ENCODE assay signal across 10 cellular contexts in genomic region chr7:26100940-26101339, GRCh38. TPM values are rescaled to one million over a fixed set of nuclear protein-coding genes. Genes with fewer than 3 reads are reported as not detected.
DNase-seq lines count a peak whose midpoint lies in the region; ATAC-seq, FAIRE-seq and TF ChIP-seq lines count a peak whose summit lies in the region.
"Had no signal": no experiment of that assay in that cellular context is flagged by ENCODE, and none has a peak within 500 bp of the region (broad histone marks: within the 10 kb centered on the region; RNA-seq: fewer than 3 reads in every experiment).

No MANE protein-coding gene starts in this region.

- H3K27me3 Mint-ChIP-seq in HFFc6 (ENCODE audit: insufficient read depth): peaks cover 22% of the 10 kb centered on the region
- no peaks in the 10 kb centered on the region for H3K27me3 Mint-ChIP-seq in activated T-helper 1 cell treated with anti-CD3 and anti-CD28 coated beads, Interleukin-12 subunit alpha, Interleukin-12 subunit beta, Interleukin-2, Interleukin-4 antibody, amounts not matched to agents 30 ng/mL and 10 ng/mL and 1 ng/mL, durations not matched to agents 14 hours and 24 hours and 36 hours (ENCODE audit: insufficient read depth)

- H3K36me3 Mint-ChIP-seq in HFFc6 (ENCODE audit: low read depth): no peaks in the 10 kb centered on the region
- H3K36me3 Mint-ChIP-seq in activated T-helper 1 cell treated with anti-CD3 and anti-CD28 coated beads, Interleukin-12 subunit alpha, Interleukin-12 subunit beta, Interleukin-2, Interleukin-4 antibody, amounts not matched to agents 30 ng/mL and 10 ng/mL and 1 ng/mL, durations not matched to agents 14 hours and 24 hours and 36 hours (ENCODE audit: low read depth): peaks cover 5% of the 10 kb centered on the region

- H3K9me3 ChIP-seq in lower lobe of right lung: no peaks in the 10 kb centered on the region
- H3K9me3 ChIP-seq in kidney (ENCODE audit: control insufficient read depth in 1 of 2, low read length in 2 of 2): no peaks in the 10 kb centered on the region

- H3K4me1 ChIP-seq in lower lobe of right lung: no peaks in the 10 kb centered on the region
- H3K4me1 ChIP-seq in kidney (ENCODE audit: control insufficient read depth in 1 of 2, insufficient read depth in 1 of 2, low read depth in 1 of 2, low read length in 2 of 2): peaks cover 7 to 8% of the 10 kb centered on the region in 2 donors

- H3K9ac ChIP-seq in kidney (ENCODE audit: low read length in 2 of 2): peak overlapping the region in 1 of 2 donors; percentile 37

- H3K27me3 ChIP-seq in lower lobe of right lung (ENCODE audit: low read depth): no peaks in the 10 kb centered on the region

- ATAC-seq in lower lobe of right lung: peak in 1 of 2 donors; percentile 50
- ATAC-seq in GM18517 (IDR thresholded peaks at IDR 0.05; ENCODE audit: unreplicated experiment): no peak
- ATAC-seq: effector memory CD8-positive, alpha-beta T cell had no signal

- peak; percentile 85 for DNase-seq in CD1c-positive myeloid dendritic cell (ENCODE audit: extremely low spot score)
- DNase-seq in HFFc6: no peak
- no peak for DNase-seq in activated T-helper 1 cell treated with anti-CD3 and anti-CD28 coated beads, Interleukin-12 subunit alpha, Interleukin-12 subunit beta, Interleukin-2, Interleukin-4 antibody, amounts not matched to agents 30 ng/mL and 10 ng/mL and 1 ng/mL, durations not matched to agents 14 hours and 24 hours and 36 hours (ENCODE audit: low spot score)
- DNase-seq in lower lobe of right lung: no peak
- no peak for DNase-seq in kidney
- no peak for DNase-seq in NCI-H345 (lab: John Stamatoyannopoulos, UW)
- no peak for DNase-seq in superior temporal gyrus (ENCODE audit: extremely low spot score)
- DNase-seq: effector memory CD8-positive, alpha-beta T cell; NCI-H187 had no signal

- H3K36me3 ChIP-seq in lower lobe of right lung (no peaks in the 10 kb centered on the region), kidney (ENCODE audit: control insufficient read depth in 1 of 2, insufficient read depth in 2 of 2, low read length in 2 of 2) (no peaks in the 10 kb centered on the region)

- H3K4me3 Mint-ChIP-seq in HFFc6: peak overlapping the region; percentile 73; the same call in 1 of the 2 replicates
- H3K4me3 Mint-ChIP-seq in activated T-helper 1 cell treated with anti-CD3 and anti-CD28 coated beads, Interleukin-12 subunit alpha, Interleukin-12 subunit beta, Interleukin-2, Interleukin-4 antibody, amounts not matched to agents 30 ng/mL and 10 ng/mL and 1 ng/mL, durations not matched to agents 14 hours and 24 hours and 36 hours: peak overlapping the region; percentile 72

- no peak for FAIRE-seq in kidney (lab: Jason Lieb, UNC)

- H3K27ac ChIP-seq in lower lobe of right lung (peak overlapping the region; percentile 71), kidney (ENCODE audit: low read depth in 2 of 2, low read length in 2 of 2) (peak overlapping the region in 1 of 2 donors; percentile 6)

- peaks cover 17% of the 10 kb centered on the region for H3K4me1 Mint-ChIP-seq in HFFc6 (ENCODE audit: low read depth)
- peaks cover 42% of the 10 kb centered on the region for H3K4me1 Mint-ChIP-seq in activated T-helper 1 cell treated with anti-CD3 and anti-CD28 coated beads, Interleukin-12 subunit alpha, Interleukin-12 subunit beta, Interleukin-2, Interleukin-4 antibody, amounts not matched to agents 30 ng/mL and 10 ng/mL and 1 ng/mL, durations not matched to agents 14 hours and 24 hours and 36 hours (ENCODE audit: low read depth)

- H3K4me3 ChIP-seq in lower lobe of right lung: no peak overlapping the region
- H3K4me3 ChIP-seq in kidney (ENCODE audit: low read length in 2 of 2): peak overlapping the region in 1 of 2 donors; percentile 51

- intact Hi-C loops in activated T-helper 1 cell treated with anti-CD3 and anti-CD28 coated beads, Interleukin-12 subunit alpha, Interleukin-12 subunit beta, Interleukin-2, Interleukin-4 antibody, amounts not matched to agents 30 ng/mL and 10 ng/mL and 1 ng/mL, durations not matched to agents 14 hours and 24 hours and 36 hours (cut with micrococcal nuclease): no loop called here
- intact Hi-C loops in lower lobe of right lung (cut with DNase I) (no loop called here), kidney (cut with DNase I) (no loop called here)

- H3K9me3 Mint-ChIP-seq in HFFc6: no peaks in the 10 kb centered on the region
- no peaks in the 10 kb centered on the region for H3K9me3 Mint-ChIP-seq in activated T-helper 1 cell treated with anti-CD3 and anti-CD28 coated beads, Interleukin-12 subunit alpha, Interleukin-12 subunit beta, Interleukin-2, Interleukin-4 antibody, amounts not matched to agents 30 ng/mL and 10 ng/mL and 1 ng/mL, durations not matched to agents 14 hours and 24 hours and 36 hours
- H3K9me3 Mint-ChIP-seq: effector memory CD8-positive, alpha-beta T cell had no signal

- TF ChIP-seq CTCF in HFFc6 (IDR thresholded peaks at IDR 0.05) (no peak), lower lobe of right lung (IDR thresholded peaks at IDR 0.05) (no peak), kidney (IDR thresholded peaks at IDR 0.05; ENCODE audit: borderline replicate concordance, extremely low read depth, insufficient read depth) (no peak)

- no peak overlapping the region for H3K27ac Mint-ChIP-seq in HFFc6
- H3K27ac Mint-ChIP-seq in activated T-helper 1 cell treated with anti-CD3 and anti-CD28 coated beads, Interleukin-12 subunit alpha, Interleukin-12 subunit beta, Interleukin-2, Interleukin-4 antibody, amounts not matched to agents 30 ng/mL and 10 ng/mL and 1 ng/mL, durations not matched to agents 14 hours and 24 hours and 36 hours: peak overlapping the region; percentile 77
- H3K27ac Mint-ChIP-seq: effector memory CD8-positive, alpha-beta T cell had no signal

RNA-seq across cellular contexts. Expression of gene NFE2L3, which starts 51.1 kb away (rescaled TPM):
- 1 to 10 TPM; 2.3 to 6.5 (median 2.7) TPM for total RNA-seq in HFFc6 (2021; fragmentation: NEBNext Ultra II Directional; extraction: Animal tissue kit (Norgen Biotek cat#: 25700))
- 80.1 TPM in 2 replicates for total RNA-seq in activated T-helper 1 cell treated with anti-CD3 and anti-CD28 coated beads, Interleukin-12 subunit alpha, Interleukin-12 subunit beta, Interleukin-2, Interleukin-4 antibody, amounts not matched to agents 30 ng/mL and 10 ng/mL and 1 ng/mL, durations not matched to agents 14 hours and 24 hours and 36 hours
- total RNA-seq in lower lobe of right lung (4.8 TPM), kidney (12.5 TPM)
- polyA plus RNA-seq in kidney (ENCODE audit: insufficient read depth, low read depth, low replicate concordance): 5.2 TPM
